Comparison of ENCODE assay signal across 9 cellular contexts in the genomic region with DNA sequence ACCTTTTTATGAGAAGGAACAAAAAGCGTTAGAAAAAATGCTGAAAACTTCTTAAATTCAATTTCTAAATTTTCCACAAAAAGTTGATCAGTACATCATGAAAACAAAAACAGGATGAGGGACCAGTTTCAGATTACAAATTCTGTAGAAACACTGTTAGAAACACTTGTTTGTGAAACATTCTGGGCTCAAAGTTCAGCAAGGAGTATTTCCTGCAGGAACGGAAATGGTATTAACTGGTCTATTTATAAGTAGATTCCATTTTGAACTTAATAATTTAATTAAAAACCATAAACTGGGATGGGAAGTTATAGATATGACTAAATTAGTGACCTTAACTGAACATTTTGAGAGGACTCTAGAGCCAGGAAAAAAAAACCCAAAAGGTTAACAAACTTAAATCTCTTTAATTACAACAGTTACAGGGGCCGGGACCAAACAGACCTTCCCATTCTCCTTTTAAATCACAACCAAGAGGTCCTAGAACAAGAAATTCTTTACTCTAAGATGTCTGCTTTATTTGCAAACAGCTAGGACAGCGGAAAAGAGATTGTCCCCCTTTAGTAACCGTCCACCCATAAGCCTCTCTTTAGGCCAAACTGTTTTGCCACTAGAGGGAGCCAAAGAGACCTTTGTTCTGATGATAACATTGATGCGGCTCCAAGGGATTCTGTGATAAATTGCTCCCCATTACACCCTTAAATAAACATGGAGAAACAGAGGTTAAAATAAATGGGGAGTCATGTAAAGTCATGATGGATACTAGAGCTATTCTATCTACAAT.
DNase-seq lines count a peak whose midpoint lies in the region; ATAC-seq, FAIRE-seq and TF ChIP-seq lines count a peak whose summit lies in the region.
"Had no signal": no experiment of that assay in that cellular context is flagged by ENCODE, and none has a peak within 500 bp of the region (broad histone marks: within the 10 kb centered on the region; RNA-seq: fewer than 3 reads in every experiment).

No MANE protein-coding gene starts in this region.

- H3K4me1 Mint-ChIP-seq in Calu3 (ENCODE audit: low read depth, unreplicated experiment): no peaks in the 10 kb centered on the region
- H3K4me1 Mint-ChIP-seq in stimulated activated naive B cell treated with anti-CD40 and anti-IgM and Interleukin-4, amounts not matched to agents 10 μg/mL and 1 μg/mL and 100 μg/mL, for 72 hours: peaks cover 0 to 2% of the 10 kb centered on the region in 2 donors
- H3K4me1 Mint-ChIP-seq: IgD-negative memory B cell had no signal

- CTCF ChIA-PET in A549 (lab: Yijun Ruan, JAX) (interaction anchor here (1.1 to 1.5 kb wide), 4 partner anchors 13 to 161 kb away, joined by 3 to 5 read pairs (median 4); no protein-coding TSS in a partner anchor), Calu3 (lab: Charles Lee) (no interaction called here)

- TF ChIP-seq EP300 in A549 (IDR thresholded peaks at IDR 0.05): no peak

- H3K9me3 ChIP-seq in A549 (peaks cover 3% of the 10 kb centered on the region; the same call in 1 of the 3 replicates), SJCRH30 (replicated peaks) (no peaks in the 10 kb centered on the region)

- no peaks in the 10 kb centered on the region for H3K4me1 ChIP-seq in A549
- H3K4me1 ChIP-seq in SJCRH30: no peaks in the 10 kb centered on the region

- peak; percentile 12 to 35; a peak in 3 of 5 replicates for TF ChIP-seq RAD21 in A549 (conservative IDR thresholded peaks at IDR 0.05 in 1 of 2, IDR thresholded peaks at IDR 0.05 in 1 of 2)

- H3K27me3 Mint-ChIP-seq in Calu3 (ENCODE audit: unreplicated experiment): no peaks in the 10 kb centered on the region
- H3K27me3 Mint-ChIP-seq in stimulated activated naive B cell treated with anti-CD40 and anti-IgM and Interleukin-4, amounts not matched to agents 10 μg/mL and 1 μg/mL and 100 μg/mL, for 72 hours: peaks cover 0 to 4% of the 10 kb centered on the region in 2 donors
- H3K27me3 Mint-ChIP-seq: IgD-negative memory B cell had no signal

- H3K9me3 Mint-ChIP-seq in Calu3 (ENCODE audit: low read depth, unreplicated experiment): peaks cover 5% of the 10 kb centered on the region
- peaks cover 2 to 6% of the 10 kb centered on the region in 2 donors for H3K9me3 Mint-ChIP-seq in stimulated activated naive B cell treated with anti-CD40 and anti-IgM and Interleukin-4, amounts not matched to agents 10 μg/mL and 1 μg/mL and 100 μg/mL, for 72 hours

- BruUV-seq in Calu3 (replicated peaks; lab: Mats Ljungman, UMichigan): no TSS peak

- TF ChIP-seq CTCF in A549 (IDR thresholded peaks at IDR 0.05) (peak; percentile 54), Calu3 (IDR thresholded peaks at IDR 0.05; ENCODE audit: unreplicated experiment) (peak; percentile 59), fibroblast of the aortic adventitia (IDR thresholded peaks at IDR 0.05; ENCODE audit: insufficient read depth, low read length) (peak; percentile 85)

- H3K4me3 ChIP-seq in A549: no peak overlapping the region
- H3K4me3 ChIP-seq in SJCRH30: no peak overlapping the region
- no peak overlapping the region for H3K4me3 ChIP-seq in fibroblast of the aortic adventitia (ENCODE audit: low read depth, low read length)

- TF ChIP-seq POLR2A in A549 (IDR thresholded peaks at IDR 0.05; ENCODE audit: low read length): no peak

- H3K27ac Mint-ChIP-seq in Calu3 (ENCODE audit: unreplicated experiment): no peak overlapping the region
- no peak overlapping the region for H3K27ac Mint-ChIP-seq in stimulated activated naive B cell treated with anti-CD40 and anti-IgM and Interleukin-4, amounts not matched to agents 10 μg/mL and 1 μg/mL and 100 μg/mL, for 72 hours
- H3K27ac Mint-ChIP-seq: IgD-negative memory B cell had no signal

- H3K27ac ChIP-seq in A549 (no peak overlapping the region), SJCRH30 (no peak overlapping the region)

- peak; percentile 13 to 50 for DNase-seq in A549 (ENCODE audit: low read depth in 1 of 2, low spot score in 1 of 2)
- no peak for DNase-seq in Calu3
- peak; percentile 41 to 78 for DNase-seq in SJCRH30
- peak; percentile 50 for DNase-seq in fibroblast of the aortic adventitia (ENCODE audit: low read depth)
- DNase-seq in stimulated activated naive B cell treated with anti-CD40 and anti-IgM and Interleukin-4, amounts not matched to agents 10 μg/mL and 1 μg/mL and 100 μg/mL, for 72 hours: no peak
- no peak for DNase-seq in cortex of kidney (lab: John Stamatoyannopoulos, UW)

- no peaks in the 10 kb centered on the region for H3K27me3 ChIP-seq in SJCRH30

- WGBS in A549 (ENCODE audit: missing lambda C conversion rate): 61% methylated on average over 6 of the region's 6 CpGs

- no peak for FAIRE-seq in A549 (lab: Jason Lieb, UNC)

- no peaks in the 10 kb centered on the region for H3K36me3 Mint-ChIP-seq in Calu3 (ENCODE audit: insufficient read depth, unreplicated experiment)
- no peaks in the 10 kb centered on the region for H3K36me3 Mint-ChIP-seq in stimulated activated naive B cell treated with anti-CD40 and anti-IgM and Interleukin-4, amounts not matched to agents 10 μg/mL and 1 μg/mL and 100 μg/mL, for 72 hours
- H3K36me3 Mint-ChIP-seq: IgD-negative memory B cell had no signal

- no peaks in the 10 kb centered on the region for H3K36me3 ChIP-seq in SJCRH30

- POLR2A ChIA-PET in A549 (lab: Yijun Ruan, JAX): no interaction called here

- no peak overlapping the region for H3K4me2 ChIP-seq in A549

- intact Hi-C loops in Calu3 (cut with micrococcal nuclease; ENCODE audit: unreplicated experiment): no loop called here

- peak in 1 of 2 experiments; percentile 85; a peak in 3 of 6 replicates for ATAC-seq in A549
- ATAC-seq in HG02884 (IDR thresholded peaks at IDR 0.05; ENCODE audit: unreplicated experiment): peak; percentile 86
- ATAC-seq in stimulated activated naive B cell treated with anti-CD40 and anti-IgM and Interleukin-4, amounts not matched to agents 10 μg/mL and 1 μg/mL and 100 μg/mL, for 72 hours (replicated peaks): peak; percentile 72 to 74
- ATAC-seq in HG03095 (IDR thresholded peaks at IDR 0.05; ENCODE audit: unreplicated experiment): no peak

- H3K4me3 Mint-ChIP-seq in Calu3 (ENCODE audit: low read depth, unreplicated experiment): no peak overlapping the region
- H3K4me3 Mint-ChIP-seq in stimulated activated naive B cell treated with anti-CD40 and anti-IgM and Interleukin-4, amounts not matched to agents 10 μg/mL and 1 μg/mL and 100 μg/mL, for 72 hours: no peak overlapping the region
- H3K4me3 Mint-ChIP-seq: IgD-negative memory B cell had no signal

TF ChIP-seq in A549, 52 proteins besides CTCF, POLR2A, EP300 and RAD21:
- no peak for TF ChIP-seq NR3C1 (IDR thresholded peaks at IDR 0.05)
- TF ChIP-seq TP53 (CRISPR knock-in tag; IDR thresholded peaks at IDR 0.05): no peak
- no peak for TF ChIP-seq FOXS1 (CRISPR knock-in tag; IDR thresholded peaks at IDR 0.05)
- TF ChIP-seq, protein P1, sequence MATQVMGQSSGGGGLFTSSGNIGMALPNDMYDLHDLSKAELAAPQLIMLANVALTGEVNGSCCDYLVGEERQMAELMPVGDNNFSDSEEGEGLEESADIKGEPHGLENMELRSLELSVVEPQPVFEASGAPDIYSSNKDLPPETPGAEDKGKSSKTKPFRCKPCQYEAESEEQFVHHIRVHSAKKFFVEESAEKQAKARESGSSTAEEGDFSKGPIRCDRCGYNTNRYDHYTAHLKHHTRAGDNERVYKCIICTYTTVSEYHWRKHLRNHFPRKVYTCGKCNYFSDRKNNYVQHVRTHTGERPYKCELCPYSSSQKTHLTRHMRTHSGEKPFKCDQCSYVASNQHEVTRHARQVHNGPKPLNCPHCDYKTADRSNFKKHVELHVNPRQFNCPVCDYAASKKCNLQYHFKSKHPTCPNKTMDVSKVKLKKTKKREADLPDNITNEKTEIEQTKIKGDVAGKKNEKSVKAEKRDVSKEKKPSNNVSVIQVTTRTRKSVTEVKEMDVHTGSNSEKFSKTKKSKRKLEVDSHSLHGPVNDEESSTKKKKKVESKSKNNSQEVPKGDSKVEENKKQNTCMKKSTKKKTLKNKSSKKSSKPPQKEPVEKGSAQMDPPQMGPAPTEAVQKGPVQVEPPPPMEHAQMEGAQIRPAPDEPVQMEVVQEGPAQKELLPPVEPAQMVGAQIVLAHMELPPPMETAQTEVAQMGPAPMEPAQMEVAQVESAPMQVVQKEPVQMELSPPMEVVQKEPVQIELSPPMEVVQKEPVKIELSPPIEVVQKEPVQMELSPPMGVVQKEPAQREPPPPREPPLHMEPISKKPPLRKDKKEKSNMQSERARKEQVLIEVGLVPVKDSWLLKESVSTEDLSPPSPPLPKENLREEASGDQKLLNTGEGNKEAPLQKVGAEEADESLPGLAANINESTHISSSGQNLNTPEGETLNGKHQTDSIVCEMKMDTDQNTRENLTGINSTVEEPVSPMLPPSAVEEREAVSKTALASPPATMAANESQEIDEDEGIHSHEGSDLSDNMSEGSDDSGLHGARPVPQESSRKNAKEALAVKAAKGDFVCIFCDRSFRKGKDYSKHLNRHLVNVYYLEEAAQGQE (IDR thresholded peaks at IDR 0.05): no peak
- no peak for TF ChIP-seq CBX8 (IDR thresholded peaks at IDR 0.05)
- TF ChIP-seq, protein P2, sequence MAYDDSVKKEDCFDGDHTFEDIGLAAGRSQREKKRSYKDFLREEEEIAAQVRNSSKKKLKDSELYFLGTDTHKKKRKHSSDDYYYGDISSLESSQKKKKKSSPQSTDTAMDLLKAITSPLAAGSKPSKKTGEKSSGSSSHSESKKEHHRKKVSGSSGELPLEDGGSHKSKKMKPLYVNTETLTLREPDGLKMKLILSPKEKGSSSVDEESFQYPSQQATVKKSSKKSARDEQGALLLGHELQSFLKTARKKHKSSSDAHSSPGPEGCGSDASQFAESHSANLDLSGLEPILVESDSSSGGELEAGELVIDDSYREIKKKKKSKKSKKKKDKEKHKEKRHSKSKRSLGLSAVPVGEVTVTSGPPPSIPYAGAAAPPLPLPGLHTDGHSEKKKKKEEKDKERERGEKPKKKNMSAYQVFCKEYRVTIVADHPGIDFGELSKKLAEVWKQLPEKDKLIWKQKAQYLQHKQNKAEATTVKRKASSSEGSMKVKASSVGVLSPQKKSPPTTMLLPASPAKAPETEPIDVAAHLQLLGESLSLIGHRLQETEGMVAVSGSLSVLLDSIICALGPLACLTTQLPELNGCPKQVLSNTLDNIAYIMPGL (CRISPR knock-in tag; IDR thresholded peaks at IDR 0.05; ENCODE audit: borderline replicate concordance): no peak
- TF ChIP-seq CEBPB (IDR thresholded peaks at IDR 0.05): no peak
- no peak for TF ChIP-seq CHD4 (IDR thresholded peaks at IDR 0.05; ENCODE audit: borderline replicate concordance)
- no peak for TF ChIP-seq RFX5 (IDR thresholded peaks at IDR 0.05)
- no peak for TF ChIP-seq HDAC2 (IDR thresholded peaks at IDR 0.05)

Comparison
In these comparisons a context has a peak if more than half of its experiments do, and no peak if none do; other contexts are left out.
1. DNase-seq: peak in A549 (2 of 2), SJCRH30 (2 of 2) and fibroblast of the aortic adventitia (single experiment); none in Calu3 (single experiment), stimulated activated naive B cell treated with anti-CD40 and anti-IgM and Interleukin-4, amounts not matched to agents 10 μg/mL and 1 μg/mL and 100 μg/mL, for 72 hours (single experiment) and cortex of kidney (single experiment).
2. Peak in every context shown above with its lines, with median percentiles within 50 percentile points of each other: CTCF ChIP-seq.